ENCODE assay signal across 8 cellular contexts in the genomic region with DNA sequence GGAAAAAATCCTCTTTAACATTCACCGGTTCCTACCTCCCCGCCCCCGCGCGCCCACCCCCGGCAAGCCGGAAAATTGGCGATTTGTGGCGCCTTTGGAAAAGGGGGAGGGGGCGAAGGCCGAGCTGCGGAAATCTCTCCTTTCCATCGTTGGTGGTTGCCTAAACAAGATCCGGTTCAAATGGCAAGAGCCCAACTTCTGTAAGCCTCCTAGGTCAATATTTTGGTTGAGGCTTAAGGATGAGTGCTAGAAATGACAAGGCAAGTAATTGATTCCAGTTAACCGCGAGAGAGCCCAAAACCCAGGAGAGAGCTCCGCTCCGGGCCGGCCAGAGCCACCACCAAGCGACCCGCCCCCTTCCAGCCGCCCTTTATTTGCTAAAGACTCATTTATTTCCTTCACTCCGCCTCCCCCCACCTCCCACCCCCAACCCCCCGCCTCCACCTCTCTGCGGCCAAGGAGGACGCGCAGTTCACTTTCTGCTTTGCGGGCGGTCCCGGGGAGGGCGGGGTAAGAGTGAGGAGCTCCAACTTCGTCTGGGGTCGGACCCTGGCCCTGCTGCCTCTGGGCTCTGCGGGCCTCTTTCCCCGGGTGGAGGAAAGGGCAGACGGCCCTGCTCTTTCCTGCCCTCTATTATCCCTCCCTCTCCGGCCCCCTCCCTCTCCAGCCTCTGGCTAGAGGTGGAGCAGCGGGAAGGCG. TPM values are rescaled to one million over a fixed set of nuclear protein-coding genes. Genes with fewer than 3 reads are reported as not detected.
DNase-seq lines count a peak whose midpoint lies in the region; ATAC-seq, FAIRE-seq and TF ChIP-seq lines count a peak whose summit lies in the region.

No MANE protein-coding gene starts in this region.

- peaks cover 6% of the 10 kb centered on the region for H3K4me1 ChIP-seq in astrocyte (ENCODE audit: insufficient read depth, low read length)

- TF ChIP-seq CTCF in C4-2B (conservative IDR thresholded peaks at IDR 0.05) (no peak), GM13977 (IDR thresholded peaks at IDR 0.05; ENCODE audit: extremely low read depth, insufficient read depth, missing control alignments) (no peak), astrocyte (IDR thresholded peaks at IDR 0.05; ENCODE audit: insufficient read depth, low read depth, low read length) (no peak), nephron progenitor cell (IDR thresholded peaks at IDR 0.05) (no peak)

- H3K4me3 ChIP-seq in astrocyte (ENCODE audit: insufficient read depth, low read depth, low read length), result no peak overlapping the region

- no peak for ATAC-seq in naive thymus-derived CD8-positive, alpha-beta T cell

- H3K4me1 Mint-ChIP-seq in astrocyte (ENCODE audit: low read depth, unreplicated experiment) (no peaks in the 10 kb centered on the region), nephron progenitor cell (peaks cover 23% of the 10 kb centered on the region)
- H3K4me1 Mint-ChIP-seq in naive thymus-derived CD8-positive, alpha-beta T cell, result peaks cover 18 to 65% (median 50%) of the 10 kb centered on the region in 4 donors

- H3K27me3 ChIP-seq in astrocyte (ENCODE audit: insufficient read depth, low read length), result peaks cover 85% of the 10 kb centered on the region

- peaks cover 24% of the 10 kb centered on the region for H3K9me3 Mint-ChIP-seq in astrocyte (ENCODE audit: unreplicated experiment)
- H3K9me3 Mint-ChIP-seq in naive thymus-derived CD8-positive, alpha-beta T cell, result no peaks in the 10 kb centered on the region
- no peaks in the 10 kb centered on the region for H3K9me3 Mint-ChIP-seq in nephron progenitor cell

- FAIRE-seq in astrocyte (lab: Jason Lieb, UNC), result no peak

- in situ Hi-C loops in GM13977 (cut with MboI; ENCODE audit: low pct_unique_long_range_greater_than_20kb, low sequenced_read_pairs, unreplicated experiment), result loop anchor here (25.0 kb wide), 2 partner anchors 402 to 1152 kb away; a partner anchor contains a TSS

- H3K9ac ChIP-seq in astrocyte (ENCODE audit: low read length), result no peak overlapping the region

- no peak overlapping the region for H2AFZ ChIP-seq in astrocyte (ENCODE audit: low read depth, low read length)

- DNase-seq in GM13977 (ENCODE audit: low spot score), result peak; percentile 63
- DNase-seq in astrocyte (ENCODE audit: low read depth), result no peak
- DNase-seq in naive thymus-derived CD8-positive, alpha-beta T cell, result peak in 1 of 10 donors; percentile 40
- no peak for DNase-seq in dedifferentiated amniotic fluid mesenchymal stem cell (ENCODE audit: extremely low spot score)
- no peak for DNase-seq in nephron progenitor cell
- DNase-seq in SW480 (ENCODE audit: low spot score), result no peak
- DNase-seq in ureter (ENCODE audit: low spot score), result no peak

- H3K27ac Mint-ChIP-seq in astrocyte (ENCODE audit: unreplicated experiment), result no peak overlapping the region
- H3K27ac Mint-ChIP-seq in naive thymus-derived CD8-positive, alpha-beta T cell, result no peak overlapping the region
- H3K27ac Mint-ChIP-seq in nephron progenitor cell, result no peak overlapping the region

- H3K4me3 Mint-ChIP-seq in astrocyte (ENCODE audit: unreplicated experiment), result no peak overlapping the region
- H3K4me3 Mint-ChIP-seq in naive thymus-derived CD8-positive, alpha-beta T cell, result peak overlapping the region; percentile 8 to 78 (median 58)
- H3K4me3 Mint-ChIP-seq in nephron progenitor cell, result no peak overlapping the region

- H3K27ac ChIP-seq in C4-2B, result peak overlapping the region; percentile 81
- H3K27ac ChIP-seq in astrocyte (ENCODE audit: low read depth, low read length), result no peak overlapping the region

- peak overlapping the region; percentile 63 for H3K4me2 ChIP-seq in astrocyte (ENCODE audit: low read length)

- POLR2A ChIA-PET in naive thymus-derived CD8-positive, alpha-beta T cell (lab: Charles Lee), result no interaction called here

- peaks cover 70% of the 10 kb centered on the region for H3K27me3 Mint-ChIP-seq in astrocyte (ENCODE audit: low read depth, unreplicated experiment)
- peaks cover 34 to 97% (median 66%) of the 10 kb centered on the region in 5 donors for H3K27me3 Mint-ChIP-seq in naive thymus-derived CD8-positive, alpha-beta T cell
- peaks cover 100% of the 10 kb centered on the region for H3K27me3 Mint-ChIP-seq in nephron progenitor cell (ENCODE audit: low read depth, poor library complexity)

- H3K36me3 Mint-ChIP-seq in astrocyte (ENCODE audit: low read depth, unreplicated experiment), result no peaks in the 10 kb centered on the region
- H3K36me3 Mint-ChIP-seq in naive thymus-derived CD8-positive, alpha-beta T cell, result peaks cover 0 to 2% (median 0%) of the 10 kb centered on the region in 3 donors
- no peaks in the 10 kb centered on the region for H3K36me3 Mint-ChIP-seq in nephron progenitor cell (ENCODE audit: low read depth)

- H3K9me3 ChIP-seq in astrocyte (ENCODE audit: insufficient read depth, low read depth, low read length), result peaks cover 4% of the 10 kb centered on the region

- no peaks in the 10 kb centered on the region for H3K36me3 ChIP-seq in astrocyte (ENCODE audit: insufficient read depth, low read length)

- H4K20me1 ChIP-seq in astrocyte (ENCODE audit: insufficient read depth, low read length), result no peaks in the 10 kb centered on the region

- H3K79me2 ChIP-seq in astrocyte (ENCODE audit: insufficient read depth, low read length), result no peaks in the 10 kb centered on the region

RNA-seq across cellular contexts. Expression of a gene that starts 0.8 kb away (rescaled TPM):
- total RNA-seq in astrocyte (not detected in 2 replicates), ureter (not detected)
- not detected for total RNA-seq in naive thymus-derived CD8-positive, alpha-beta T cell
- not detected for polyA plus RNA-seq in naive thymus-derived CD8-positive, alpha-beta T cell

Comparison
In these comparisons a context has a peak if more than half of its experiments do, and no peak if none do; other contexts are left out.
1. H3K4me3 Mint-ChIP-seq: peak in naive thymus-derived CD8-positive, alpha-beta T cell (10 of 10); none in astrocyte (single experiment) and nephron progenitor cell (single experiment).